In genomic region chr7:117818241-117818640, GRCh38 we compare ENCODE assay signal across 1 cellular context.
TF ChIP-seq lines count a peak whose summit lies in the region.

No MANE protein-coding gene starts in this region.

TF ChIP-seq in WTC11, 78 proteins besides CTCF, POLR2A, EP300 and RAD21:
- TF ChIP-seq AFF4 (CRISPR knock-in tag; IDR thresholded peaks at IDR 0.05; ENCODE audit: borderline replicate concordance): no peak
- TF ChIP-seq PREB (CRISPR knock-in tag; IDR thresholded peaks at IDR 0.05; ENCODE audit: borderline replicate concordance): no peak
- TF ChIP-seq EMX1 (CRISPR knock-in tag; IDR thresholded peaks at IDR 0.05): no peak
- no peak for TF ChIP-seq ATF6 (CRISPR knock-in tag; IDR thresholded peaks at IDR 0.05)
- no peak for TF ChIP-seq TEAD1 (CRISPR knock-in tag; IDR thresholded peaks at IDR 0.05)
- TF ChIP-seq FOXP1 (CRISPR knock-in tag; IDR thresholded peaks at IDR 0.05; ENCODE audit: borderline replicate concordance): no peak
- TF ChIP-seq MXD4 (CRISPR knock-in tag; IDR thresholded peaks at IDR 0.05; ENCODE audit: borderline replicate concordance): no peak
- TF ChIP-seq ESRRA (CRISPR knock-in tag; IDR thresholded peaks at IDR 0.05; ENCODE audit: borderline replicate concordance): no peak
- TF ChIP-seq ZNF232 (CRISPR knock-in tag; IDR thresholded peaks at IDR 0.05): no peak
- TF ChIP-seq ATF3 (CRISPR knock-in tag; conservative IDR thresholded peaks at IDR 0.05): no peak
- no peak for TF ChIP-seq ARID4B (CRISPR knock-in tag; IDR thresholded peaks at IDR 0.05; ENCODE audit: borderline replicate concordance)
- TF ChIP-seq GTF2I (CRISPR knock-in tag; conservative IDR thresholded peaks at IDR 0.05): no peak
- no peak for TF ChIP-seq E2F4 (CRISPR knock-in tag; IDR thresholded peaks at IDR 0.05; ENCODE audit: borderline replicate concordance, low read depth)
- TF ChIP-seq E2F1 (CRISPR knock-in tag; IDR thresholded peaks at IDR 0.05): no peak
- TF ChIP-seq MAX (CRISPR knock-in tag; IDR thresholded peaks at IDR 0.05): no peak
- no peak for TF ChIP-seq ATF2 (CRISPR knock-in tag; IDR thresholded peaks at IDR 0.05; ENCODE audit: borderline replicate concordance, low read depth)
- TF ChIP-seq ZNF396 (CRISPR knock-in tag; IDR thresholded peaks at IDR 0.05; ENCODE audit: borderline replicate concordance): no peak
- TF ChIP-seq RORB (CRISPR knock-in tag; IDR thresholded peaks at IDR 0.05): no peak
